8 cellular contexts compared by ENCODE assay signal in genomic region chr19:48445256-48445605, GRCh38. TPM values are rescaled to one million over a fixed set of nuclear protein-coding genes. Genes with fewer than 3 reads are reported as not detected.
DNase-seq lines count a peak whose midpoint lies in the region; ATAC-seq lines count a peak whose summit lies in the region.

No MANE protein-coding gene starts in this region.

- DNase-seq in DMS79 (lab: John Stamatoyannopoulos, UW) (peak; percentile 84), RPMI7951 (ENCODE audit: low read depth) (peak; percentile 91), kidney glomerular epithelial cell (lab: John Stamatoyannopoulos, UW) (peak; percentile 93), stromal cell of bone marrow (ENCODE audit: low read depth) (peak; percentile 84)
- DNase-seq in Jurkat, Clone E6-1 (ENCODE audit: low read depth, low spot score) = peak; percentile 32
- no peak for DNase-seq in central memory CD8-positive, alpha-beta T cell (ENCODE audit: low spot score in 2 of 2)

- ATAC-seq in GM21360 (IDR thresholded peaks at IDR 0.05; ENCODE audit: unreplicated experiment) (peak; percentile 22), HG03442 (IDR thresholded peaks at IDR 0.05; ENCODE audit: unreplicated experiment) (no peak)
- peak; percentile 40 for ATAC-seq in central memory CD8-positive, alpha-beta T cell (replicated peaks; ENCODE audit: extremely low read depth, poor library complexity, severe bottlenecking)

- H3K4me3 ChIP-seq in Jurkat, Clone E6-1 (ENCODE audit: low read length) = peak overlapping the region; percentile 98

- H3K4me3 Mint-ChIP-seq in central memory CD8-positive, alpha-beta T cell = peak overlapping the region; percentile 94

- H3K4me1 Mint-ChIP-seq in central memory CD8-positive, alpha-beta T cell = peaks cover 42% of the 10 kb centered on the region

- peak overlapping the region; percentile 95 for H3K27ac Mint-ChIP-seq in central memory CD8-positive, alpha-beta T cell (ENCODE audit: low read depth)

- H3K9me3 Mint-ChIP-seq in central memory CD8-positive, alpha-beta T cell = no peaks in the 10 kb centered on the region

- H3K36me3 Mint-ChIP-seq in central memory CD8-positive, alpha-beta T cell (ENCODE audit: insufficient read depth) = peaks cover 38% of the 10 kb centered on the region

- peaks cover 18% of the 10 kb centered on the region for H3K27me3 Mint-ChIP-seq in central memory CD8-positive, alpha-beta T cell

RNA-seq across cellular contexts. Expression of gene GRWD1, which starts 0.6 kb away (rescaled TPM):
- polyA plus RNA-seq in Jurkat, Clone E6-1 (2012; ENCODE audit: insufficient read depth, insufficient read length) = 46.8 TPM
- 28.2 and 38.0 TPM in 2 replicates for total RNA-seq in RPMI7951 (2014; rRNA removed; shearing (Covaris generic))

RNA-seq across cellular contexts. Expression of gene KCNJ14, which starts 10.1 kb away (rescaled TPM):
- 0.22 TPM for polyA plus RNA-seq in Jurkat, Clone E6-1 (2012; ENCODE audit: insufficient read depth, insufficient read length)
- total RNA-seq in RPMI7951 (2014; rRNA removed; shearing (Covaris generic)) = 0.48 and 1.1 TPM in 2 replicates

RNA-seq across cellular contexts. Expression of gene CYTH2, which starts 23.9 kb away (rescaled TPM):
- polyA plus RNA-seq in Jurkat, Clone E6-1 (2012; ENCODE audit: insufficient read depth, insufficient read length) = 55.2 TPM
- total RNA-seq in RPMI7951 (2014; rRNA removed; shearing (Covaris generic)) = 39.0 and 74.3 TPM in 2 replicates

RNA-seq across cellular contexts. Expression of gene GRIN2D, which starts 51.8 kb away (rescaled TPM):
- 0.50 TPM for polyA plus RNA-seq in Jurkat, Clone E6-1 (2012; ENCODE audit: insufficient read depth, insufficient read length)
- total RNA-seq in RPMI7951 (2014; rRNA removed; shearing (Covaris generic)) = 0.60 and 0.68 TPM in 2 replicates

RNA-seq across cellular contexts. Expression of gene KDELR1, which starts 53.9 kb away (rescaled TPM):
- polyA plus RNA-seq in Jurkat, Clone E6-1 (2012; ENCODE audit: insufficient read depth, insufficient read length) = 72.4 TPM
- total RNA-seq in RPMI7951 (2014; rRNA removed; shearing (Covaris generic)) = 153 and 156 TPM in 2 replicates

Comparison
In these comparisons a context has a peak if more than half of its experiments do, and no peak if none do; other contexts are left out.
1. DNase-seq: peak in DMS79 (single experiment), Jurkat, Clone E6-1 (single experiment), RPMI7951 (single experiment), kidney glomerular epithelial cell (single experiment) and stromal cell of bone marrow (single experiment); none in central memory CD8-positive, alpha-beta T cell (0 of 2).